In genomic region chr15:72375846-72376581, GRCh38 we compare ENCODE assay signal across 8 cellular contexts. TPM values are rescaled to one million over a fixed set of nuclear protein-coding genes. Genes with fewer than 3 reads are reported as not detected.
DNase-seq lines count a peak whose midpoint lies in the region; ATAC-seq, FAIRE-seq and TF ChIP-seq lines count a peak whose summit lies in the region.

Gene HEXA (minus strand): TSS chr15:72376014. CDS start chr15:72375972, 42 bp downstream.

- no peak for TF ChIP-seq CTCF in H1 (IDR thresholded peaks at IDR 0.05; ENCODE audit: control extremely low read depth in 1 of 3, insufficient read depth in 1 of 3, low read depth in 1 of 3, low read length in 3 of 3)

- H4K20me1 ChIP-seq in H1 (replicated peaks in 1 of 2; ENCODE audit: control insufficient read depth in 1 of 2, insufficient read depth in 2 of 2, low read length in 2 of 2) = no peaks in the 10 kb centered on the region

- CTCF ChIA-PET in H1 (lab: Charles Lee; ENCODE audit: partially characterized antibody) = interaction anchor here (0.6 to 1.4 kb wide), 6 partner anchors 10 to 597 kb away, joined by 3 to 4 read pairs (median 3); no protein-coding TSS in a partner anchor

- peak within 1 kb of the TSS; percentile 62; the same call in 1 of the 2 replicates for H3K18ac ChIP-seq in H1 (ENCODE audit: extremely low read depth, low read length)
- peak within 1 kb of the TSS; percentile 63 to 95 for H3K18ac ChIP-seq in mesenchymal stem cell (ENCODE audit: low read depth in 1 of 2, low read length in 2 of 2)

- H2BK12ac ChIP-seq in H1 (ENCODE audit: low read depth, low read length) (no peak within 1 kb of the TSS; the same call in 1 of the 2 replicates), mesenchymal stem cell (ENCODE audit: low read length in 2 of 2) (peak within 1 kb of the TSS in 1 of 2 experiments; percentile 70)

- H2BK15ac ChIP-seq in H1 (ENCODE audit: low read length) = no peak within 1 kb of the TSS
- H2BK15ac ChIP-seq in mesenchymal stem cell (ENCODE audit: low read depth, poor library complexity, severe bottlenecking) = peak within 1 kb of the TSS; percentile 73

- peak; percentile 93 to 98 for TF ChIP-seq POLR2A in H1 (IDR thresholded peaks at IDR 0.05; ENCODE audit: control extremely low read depth in 1 of 2, low read depth in 2 of 2, low read length in 2 of 2)

- peak within 1 kb of the TSS; percentile 84 to 99 (median 91) for H3K4me3 ChIP-seq in H1 (ENCODE audit: extremely low read depth in 1 of 4, insufficient read depth in 2 of 4, low read depth in 3 of 4, low read length in 4 of 4)
- H3K4me3 ChIP-seq in mesenchymal stem cell (ENCODE audit: insufficient read depth in 1 of 2, low read depth in 1 of 2, low read length in 2 of 2) = peak within 1 kb of the TSS; percentile 63 to 88

- H2BK5ac ChIP-seq in H1 (ENCODE audit: low read depth, low read length) (peak within 1 kb of the TSS; percentile 54; the same call in 1 of the 2 replicates), mesenchymal stem cell (ENCODE audit: low read depth, low read length, poor library complexity, severe bottlenecking) (peak within 1 kb of the TSS; percentile 46)

- peaks cover 11% of the 10 kb centered on the region; the same call in 1 of the 2 replicates for H3K23me2 ChIP-seq in H1 (ENCODE audit: low read depth, low read length)

- 2% methylated on average over 41 of the region's 50 CpGs; no CpG with 5 or more reads in 1 of the 2 experiments for WGBS in H1 (ENCODE audit: extremely low coverage in 1 of 2, insufficient coverage in 1 of 2, insufficient read length in 1 of 2, insufficient replicate concordance in 2 of 2, low coverage in 1 of 2, low lambda C conversion rate in 2 of 2, missing lambda C conversion rate in 1 of 2), 2 experiments
- WGBS in mesenchymal stem cell = 2% methylated on average over 50 of the region's 50 CpGs

- no peak within 1 kb of the TSS for H3K23ac ChIP-seq in H1 (ENCODE audit: insufficient read length)
- H3K23ac ChIP-seq in mesenchymal stem cell (ENCODE audit: low read length in 2 of 2) = no peak within 1 kb of the TSS

- H3K27me3 ChIP-seq in H1 (replicated peaks in 1 of 4; ENCODE audit: control insufficient read depth in 3 of 4, extremely low read depth in 1 of 4, insufficient read depth in 3 of 4, low read length in 3 of 4) (no peaks in the 10 kb centered on the region), mesenchymal stem cell (ENCODE audit: control insufficient read depth in 1 of 2, insufficient read depth in 1 of 2, low read length in 2 of 2) (peaks cover 1 to 8% of the 10 kb centered on the region in 2 experiments)

- peaks cover 0 to 4% (median 0%) of the 10 kb centered on the region in 4 experiments; a peak in 2 of 7 replicates for H3K4me1 ChIP-seq in H1 (replicated peaks in 1 of 4; ENCODE audit: control insufficient read depth in 3 of 4, insufficient read depth in 4 of 4, low read length in 3 of 4)
- H3K4me1 ChIP-seq in mesenchymal stem cell (ENCODE audit: control insufficient read depth, insufficient read depth, low read depth, low read length) = peaks cover 5% of the 10 kb centered on the region

- H3K4ac ChIP-seq in H1 (replicated peaks; ENCODE audit: insufficient read length, low read depth, low read length) (peak within 1 kb of the TSS; percentile 47), mesenchymal stem cell (ENCODE audit: low read depth in 1 of 2, low read length in 2 of 2) (peak within 1 kb of the TSS; percentile 91 to 94)

- peak within 1 kb of the TSS; percentile 13 for H3K56ac ChIP-seq in H1 (replicated peaks; ENCODE audit: insufficient read length, low read depth, low read length)

- H3K79me2 ChIP-seq in H1 (ENCODE audit: control insufficient read depth in 1 of 2, insufficient read depth in 2 of 2, low read length in 2 of 2) = peaks cover 0 to 31% of the 10 kb centered on the region in 2 experiments; a peak in 2 of 4 replicates

- H4K91ac ChIP-seq in H1 (replicated peaks; ENCODE audit: insufficient read length, low read length) = peak within 1 kb of the TSS; percentile 78
- H4K91ac ChIP-seq in mesenchymal stem cell (ENCODE audit: low read length) = peak within 1 kb of the TSS; percentile 95

- H3K9me3 ChIP-seq in H1 (ENCODE audit: insufficient read depth in 2 of 2, low read depth in 1 of 2, low read length in 1 of 2) (no peaks in the 10 kb centered on the region), mesenchymal stem cell (ENCODE audit: control insufficient read depth, low read length) (no peaks in the 10 kb centered on the region)

- H2AK5ac ChIP-seq in H1 (ENCODE audit: low read depth, low read length) (no peak within 1 kb of the TSS), mesenchymal stem cell (ENCODE audit: low read length, severe bottlenecking) (peak within 1 kb of the TSS; percentile 35)

- TF ChIP-seq EP300 in H1 (IDR thresholded peaks at IDR 0.05; ENCODE audit: borderline replicate concordance in 1 of 2, low read depth in 2 of 2, low read length in 2 of 2) = peak in 1 of 2 experiments; percentile 96; a peak in 2 of 3 replicates

- no peak within 1 kb of the TSS for H2BK20ac ChIP-seq in H1 (ENCODE audit: low read length)

- H2AFZ ChIP-seq in H1 (ENCODE audit: low read length) (peak within 1 kb of the TSS; percentile 77), mesenchymal stem cell (ENCODE audit: low read depth, low read length) (peak within 1 kb of the TSS; percentile 39)

- POLR2A ChIA-PET in H1 (lab: Charles Lee; ENCODE audit: partially characterized antibody) = interaction anchor here (0.6 to 3.5 kb wide), 10 partner anchors 8 to 228 kb away, joined by 3 to 12 read pairs (median 5); no protein-coding TSS in a partner anchor

- H3K14ac ChIP-seq in H1 (ENCODE audit: insufficient read length) (no peak within 1 kb of the TSS), mesenchymal stem cell (ENCODE audit: low read length in 2 of 2) (peak within 1 kb of the TSS in 1 of 2 experiments; percentile 30)

- peak within 1 kb of the TSS; percentile 99; the same call in 1 of the 2 replicates for H4K8ac ChIP-seq in H1 (ENCODE audit: extremely low read depth, insufficient read depth, low read length)
- H4K8ac ChIP-seq in mesenchymal stem cell (ENCODE audit: low read length) = peak within 1 kb of the TSS; percentile 99

- FAIRE-seq in HTR-8/SVneo (lab: Jason Lieb, UNC) = peak; percentile 94
- no peak for FAIRE-seq in H1 (lab: Jason Lieb, UNC)

- TF ChIP-seq RAD21 in H1 (IDR thresholded peaks at IDR 0.05 in 1 of 2, conservative IDR thresholded peaks at IDR 0.05 in 1 of 2; ENCODE audit: low read depth in 2 of 2, low read length in 2 of 2) = peak in 1 of 2 experiments; percentile 21; a peak in 3 of 4 replicates

- H3K27ac ChIP-seq in H1 (ENCODE audit: low read depth, low read length) (peak within 1 kb of the TSS; percentile 66), mesenchymal stem cell (ENCODE audit: low read length, poor library complexity, severe bottlenecking) (peak within 1 kb of the TSS; percentile 53)

- H3K79me1 ChIP-seq in H1 (ENCODE audit: low read depth, low read length) (peaks cover 4% of the 10 kb centered on the region; the same call in 1 of the 2 replicates), mesenchymal stem cell (replicated peaks; ENCODE audit: low read length, poor library complexity, severe bottlenecking) (peaks cover 16% of the 10 kb centered on the region)

- DNase-seq in COLO829 (ENCODE audit: low spot score) (peak; percentile 58), HTR-8/SVneo (ENCODE audit: insufficient read length, low spot score) (peak; percentile 99), NOMO-1 treated with DMSO at 0.1 percent for 48 hours (lab: John Stamatoyannopoulos, UW; ENCODE audit: unreplicated experiment) (peak; percentile 83), H1 (ENCODE audit: low read depth in 1 of 2, low spot score in 2 of 2) (peak; percentile 94 to 100), mesenchymal stem cell (peak; percentile 95)
- peak; percentile 94 to 100 (median 99) for DNase-seq in activated CD8-positive, alpha-beta memory T cell treated with anti-CD3 and anti-CD28 coated beads for 48 hours (ENCODE audit: low read depth in 2 of 3, low spot score in 2 of 3)
- DNase-seq in stimulated activated CD8-positive, alpha-beta memory T cell treated with anti-CD3 and anti-CD28 coated beads, Interleukin-12 subunit alpha, Interleukin-12 subunit beta, amount 100 ng/mL, for 24 hours (ENCODE audit: extremely low read depth) = peak; percentile 96

- H3K9ac ChIP-seq in H1 (replicated peaks in 1 of 4; ENCODE audit: extremely low read depth in 1 of 4, low read depth in 3 of 4, low read length in 3 of 4) (peak within 1 kb of the TSS; percentile 66 to 88 (median 82)), mesenchymal stem cell (ENCODE audit: low read length) (peak within 1 kb of the TSS; percentile 96)

- H2BK120ac ChIP-seq in H1 (replicated peaks; ENCODE audit: low read depth, low read length) = no peak within 1 kb of the TSS
- H2BK120ac ChIP-seq in mesenchymal stem cell (ENCODE audit: low read depth, low read length) = peak within 1 kb of the TSS; percentile 80

- ATAC-seq in GM21367 (IDR thresholded peaks at IDR 0.05; ENCODE audit: unreplicated experiment) = peak; percentile 57

- no peaks in the 10 kb centered on the region; a peak in 1 of 8 replicates for H3K36me3 ChIP-seq in H1 (ENCODE audit: control insufficient read depth in 2 of 4, insufficient read depth in 4 of 4, low read length in 3 of 4)
- H3K36me3 ChIP-seq in mesenchymal stem cell (ENCODE audit: control insufficient read depth in 1 of 2, insufficient read depth in 2 of 2, low read depth in 1 of 2, low read length in 2 of 2) = peaks cover 3 to 6% of the 10 kb centered on the region in 2 experiments

- H3K4me2 ChIP-seq in H1 (ENCODE audit: insufficient read depth in 1 of 2, low read depth in 2 of 2, low read length in 2 of 2) = peak within 1 kb of the TSS; percentile 64 to 94
- peak within 1 kb of the TSS; percentile 55 for H3K4me2 ChIP-seq in mesenchymal stem cell (ENCODE audit: low read length, poor library complexity, severe bottlenecking)

- H4K5ac ChIP-seq in H1 (ENCODE audit: insufficient read length, low read depth, low read length) = peak within 1 kb of the TSS; percentile 67

TF ChIP-seq in H1, 55 proteins besides CTCF, POLR2A, EP300 and RAD21 (continues in another document):
- TF ChIP-seq KDM1A (IDR thresholded peaks at IDR 0.05; ENCODE audit: borderline replicate concordance, low read length) (no peak), FOSL1 (IDR thresholded peaks at IDR 0.05; ENCODE audit: insufficient read depth, low read depth, low read length) (peak; percentile 73; the same call in 1 of the 2 replicates), RBBP5 (IDR thresholded peaks at IDR 0.05; ENCODE audit: borderline replicate concordance, low read depth, low read length) (peak; percentile 78; the same call in 1 of the 2 replicates), SIRT6 (IDR thresholded peaks at IDR 0.05; ENCODE audit: low read length) (no peak)

RNA-seq across cellular contexts. Expression of gene HEXA, which starts in this region (rescaled TPM):
- total RNA-seq in H1 (2021; fragmentation: NEBNext Ultra II Directional; extraction: Animal tissue kit (Norgen Biotek cat#: 25700)) = 47.4 and 52.5 TPM in 2 replicates
- polyA plus RNA-seq in H1 (2011; rRNA removed) = 67.8 and 73.7 TPM in 2 replicates
- 65.7 TPM for polyA plus RNA-seq in H1 (2011; cell fraction: cytosol; rRNA removed)
- polyA plus RNA-seq in H1 (2011; cell fraction: nucleus; rRNA removed) = 151 TPM
- polyA plus RNA-seq in H1 (2012, experiment 1 of 2) = 41.8 to 62.0 TPM (median 54.5 TPM) in 4 replicates
- 52.2 TPM for polyA plus RNA-seq in H1 (2012, experiment 2 of 2)
- 82.8 TPM for polyA plus RNA-seq in H1 (2013, experiment 1 of 2)
- 76.7 TPM for polyA plus RNA-seq in H1 (2013, experiment 2 of 2)
- polyA minus RNA-seq in H1 (2011; rRNA and poly(A)+ RNA removed) = 46.6 and 65.2 TPM in 2 replicates
- 36.3 TPM for polyA minus RNA-seq in H1 (2011; cell fraction: cytosol; rRNA and poly(A)+ RNA removed)
- 51.5 TPM for polyA minus RNA-seq in H1 (2011; cell fraction: nucleus; rRNA and poly(A)+ RNA removed)
- 214 TPM for polyA plus RNA-seq in mesenchymal stem cell (2013, experiment 1 of 2)
- polyA plus RNA-seq in mesenchymal stem cell (2013, experiment 2 of 2) = 227 TPM

Comparison
In these comparisons a context has a peak if more than half of its experiments do, and no peak if none do; other contexts are left out.
1. Peak in every context shown above with its lines: DNase-seq, ATAC-seq, H3K4me3 ChIP-seq and H3K27ac ChIP-seq.